Comparison of ENCODE assay signal across 9 cellular contexts in genomic region chr11:105099619-105100018, GRCh38. TPM values are rescaled to one million over a fixed set of nuclear protein-coding genes. Genes with fewer than 3 reads are reported as not detected.
"Had no signal": no experiment of that assay in that cellular context is flagged by ENCODE, and none has a peak within 500 bp of the region (broad histone marks: within the 10 kb centered on the region; RNA-seq: fewer than 3 reads in every experiment).

No MANE protein-coding gene starts in this region.

RNA-seq across cellular contexts. Expression of gene CARD18, which starts 40.0 kb away (rescaled TPM):
- total RNA-seq: activated CD8-positive, alpha-beta memory T cell treated with anti-CD3 and anti-CD28 coated beads for 36 hours; aorta; breast epithelium; cerebellum; esophagus muscularis mucosa; renal cortical epithelial cell; tibial nerve; vagina had no signal
- polyA plus RNA-seq: aorta, SK-N-SH had no signal

RNA-seq across cellular contexts. Expression of gene CARD16, which starts 54.5 kb away (rescaled TPM):
- total RNA-seq: cerebellum had no signal
- polyA plus RNA-seq: SK-N-SH had no signal
